Comparison of ENCODE assay signal across 8 cellular contexts in genomic region chr1:150366416-150367296, GRCh38. TPM values are rescaled to one million over a fixed set of nuclear protein-coding genes. Genes with fewer than 3 reads are reported as not detected.
DNase-seq lines count a peak whose midpoint lies in the region; ATAC-seq, FAIRE-seq and TF ChIP-seq lines count a peak whose summit lies in the region.

No MANE protein-coding gene starts in this region.

- peaks cover 19% of the 10 kb centered on the region for H3K4me1 Mint-ChIP-seq in activated T-helper 17 cell treated with anti-CD3 and anti-CD28 coated beads, Interleukin-2, amount 50 U/mL, for 72 hours

- H3K27ac Mint-ChIP-seq in activated T-helper 17 cell treated with anti-CD3 and anti-CD28 coated beads, Interleukin-2, amount 50 U/mL, for 72 hours: peak overlapping the region; percentile 99

- peak overlapping the region; percentile 90 for H3K4me2 ChIP-seq in A549

- H3K9me3 Mint-ChIP-seq in activated T-helper 17 cell treated with anti-CD3 and anti-CD28 coated beads, Interleukin-2, amount 50 U/mL, for 72 hours: no peaks in the 10 kb centered on the region

- no peak for TF ChIP-seq EP300 in A549 (IDR thresholded peaks at IDR 0.05)

- H3K9me3 ChIP-seq in A549: no peaks in the 10 kb centered on the region

- H3K36me3 Mint-ChIP-seq in activated T-helper 17 cell treated with anti-CD3 and anti-CD28 coated beads, Interleukin-2, amount 50 U/mL, for 72 hours (ENCODE audit: low read depth): peaks cover 41% of the 10 kb centered on the region

- no peak for TF ChIP-seq CTCF in A549 (IDR thresholded peaks at IDR 0.05)

- H3K27ac ChIP-seq in A549: peak overlapping the region; percentile 94

- TF ChIP-seq POLR2A in A549 (IDR thresholded peaks at IDR 0.05; ENCODE audit: low read length): no peak

- POLR2A ChIA-PET in A549 (lab: Yijun Ruan, JAX): no interaction called here

- peaks cover 38% of the 10 kb centered on the region for H3K4me1 ChIP-seq in A549

- DNase-seq in A549 (ENCODE audit: low read depth in 1 of 2, low spot score in 1 of 2): no peak
- peak; percentile 30 for DNase-seq in HCEC 1CT
- peak; percentile 39 for DNase-seq in iris pigment epithelial cell (ENCODE audit: low read depth)
- peak; percentile 43 for DNase-seq in superior temporal gyrus (ENCODE audit: extremely low spot score)

- H3K4me3 ChIP-seq in A549: peak overlapping the region; percentile 68

- H3K27me3 Mint-ChIP-seq in activated T-helper 17 cell treated with anti-CD3 and anti-CD28 coated beads, Interleukin-2, amount 50 U/mL, for 72 hours: no peaks in the 10 kb centered on the region

- FAIRE-seq in A549 (lab: Jason Lieb, UNC): no peak

- no peak for TF ChIP-seq RAD21 in A549 (conservative IDR thresholded peaks at IDR 0.05 in 1 of 2, IDR thresholded peaks at IDR 0.05 in 1 of 2)

- CTCF ChIA-PET in A549 (lab: Yijun Ruan, JAX): interaction anchor here (0.6 kb wide), 1 partner anchor 79 kb away, joined by 3 read pairs; no protein-coding TSS in a partner anchor

- 15% methylated on average over 12 of the region's 12 CpGs for WGBS in A549 (ENCODE audit: missing lambda C conversion rate)

- ATAC-seq in A549: no peak
- ATAC-seq in activated T-helper 17 cell treated with anti-CD3 and anti-CD28 coated beads, Interleukin-2, amount 50 U/mL, for 72 hours (replicated peaks): no peak
- ATAC-seq in GM18502 (IDR thresholded peaks at IDR 0.05; ENCODE audit: poor library complexity, unreplicated experiment): no peak
- ATAC-seq in GM18873 (IDR thresholded peaks at IDR 0.05; ENCODE audit: low FRiP score, unreplicated experiment): no peak
- no peak for ATAC-seq in HG03159 (IDR thresholded peaks at IDR 0.05; ENCODE audit: unreplicated experiment)

- H3K4me3 Mint-ChIP-seq in activated T-helper 17 cell treated with anti-CD3 and anti-CD28 coated beads, Interleukin-2, amount 50 U/mL, for 72 hours: peak overlapping the region; percentile 100

TF ChIP-seq in A549, 52 proteins besides CTCF, POLR2A, EP300 and RAD21:
- TF ChIP-seq TFCP2L1 (CRISPR knock-in tag; IDR thresholded peaks at IDR 0.05) (no peak), CHD2 (IDR thresholded peaks at IDR 0.05; ENCODE audit: low read length, partially characterized antibody) (no peak), EHMT2 (IDR thresholded peaks at IDR 0.05; ENCODE audit: low read depth) (no peak), MAX (IDR thresholded peaks at IDR 0.05) (no peak), KDM5A (IDR thresholded peaks at IDR 0.05) (no peak), CBX8 (IDR thresholded peaks at IDR 0.05) (no peak), HOXB5 (CRISPR knock-in tag; IDR thresholded peaks at IDR 0.05) (no peak), NPAS2 (CRISPR knock-in tag; IDR thresholded peaks at IDR 0.05; ENCODE audit: borderline replicate concordance) (no peak), RFX5 (IDR thresholded peaks at IDR 0.05) (no peak), MAFK (IDR thresholded peaks at IDR 0.05; ENCODE audit: partially characterized antibody) (peak; percentile 74), FOSB (CRISPR knock-in tag; IDR thresholded peaks at IDR 0.05) (no peak), FOSL2 (IDR thresholded peaks at IDR 0.05) (no peak), FOSL2 (CRISPR knock-in tag; IDR thresholded peaks at IDR 0.05) (peak; percentile 49), FOXS1 (CRISPR knock-in tag; IDR thresholded peaks at IDR 0.05) (no peak), CEBPB (IDR thresholded peaks at IDR 0.05) (peak in 1 of 2 experiments; percentile 10; a peak in 1 of 4 replicates), HEYL (CRISPR knock-in tag; IDR thresholded peaks at IDR 0.05) (no peak), HMGXB4 (CRISPR knock-in tag; IDR thresholded peaks at IDR 0.05; ENCODE audit: borderline replicate concordance) (no peak), HOXA7 (CRISPR knock-in tag; IDR thresholded peaks at IDR 0.05) (no peak), TP53 (CRISPR knock-in tag; IDR thresholded peaks at IDR 0.05) (no peak), NFE2L2 (conservative IDR thresholded peaks at IDR 0.05; ENCODE audit: low read length) (no peak), ESRRA (IDR thresholded peaks at IDR 0.05; ENCODE audit: borderline replicate concordance, low read length) (no peak), RCOR1 (IDR thresholded peaks at IDR 0.05; ENCODE audit: low read depth, low read length) (no peak)

RNA-seq across cellular contexts. Expression of gene RPRD2, which starts 2.7 kb away (rescaled TPM):
- polyA plus RNA-seq in A549 (2011; rRNA removed): 20.8 and 21.1 TPM in 2 replicates
- 7.7 and 10.0 TPM in 2 replicates for polyA plus RNA-seq in A549 (2012; cell fraction: cytosol; rRNA removed)
- 9.9 and 12.3 TPM in 2 replicates for polyA plus RNA-seq in A549 (2012; cell fraction: nucleus; rRNA removed)
- 9.0 to 10.3 TPM (median 9.8 TPM) in 3 replicates for polyA plus RNA-seq in A549 (2017; fragmentation: RNase III; extraction: RNeasy Plus Mini Kit Qiagen cat#74134 plus additional on column Dnase treatment)
- 17.3 and 20.5 TPM in 2 replicates for polyA minus RNA-seq in A549 (2011; rRNA and poly(A)+ RNA removed)
- total RNA-seq in activated T-helper 17 cell treated with anti-CD3 and anti-CD28 coated beads, Interleukin-2, amount 50 U/mL, for 72 hours: 10 to 100 TPM; 23.0 to 26.9 TPM

RNA-seq across cellular contexts. Expression of gene PRPF3, which starts 45.3 kb away (rescaled TPM):
- polyA plus RNA-seq in A549 (2011; rRNA removed): 87.2 and 92.6 TPM in 2 replicates
- 25.6 and 25.7 TPM in 2 replicates for polyA plus RNA-seq in A549 (2012; cell fraction: cytosol; rRNA removed)
- polyA plus RNA-seq in A549 (2012; cell fraction: nucleus; rRNA removed): 49.0 and 75.3 TPM in 2 replicates
- polyA plus RNA-seq in A549 (2017; fragmentation: RNase III; extraction: RNeasy Plus Mini Kit Qiagen cat#74134 plus additional on column Dnase treatment): 54.4 to 58.5 TPM (median 55.2 TPM) in 3 replicates
- polyA minus RNA-seq in A549 (2011; rRNA and poly(A)+ RNA removed): 53.1 and 57.6 TPM in 2 replicates
- 10 to 100 TPM; 67.0 to 77.9 TPM for total RNA-seq in activated T-helper 17 cell treated with anti-CD3 and anti-CD28 coated beads, Interleukin-2, amount 50 U/mL, for 72 hours

Comparison
In these comparisons a context has a peak if more than half of its experiments do, and no peak if none do; other contexts are left out.
1. DNase-seq: peak in HCEC 1CT (single experiment), iris pigment epithelial cell (single experiment) and superior temporal gyrus (single experiment); none in A549 (0 of 2).